In genomic region chr4:94390804-94391410, GRCh38 we compare ENCODE assay signal across 9 cellular contexts. TPM values are rescaled to one million over a fixed set of nuclear protein-coding genes. Genes with fewer than 3 reads are reported as not detected.
A peak's percentile ranks its signal among the peaks of the same experiment; 100 is the strongest.
DNase-seq lines count a peak whose midpoint lies in the region; ATAC-seq and TF ChIP-seq lines count a peak whose summit lies in the region.
"Had no signal": no experiment of that assay in that cellular context is flagged by ENCODE, and none has a peak within 500 bp of the region (broad histone marks: within the 10 kb centered on the region; RNA-seq: fewer than 3 reads in every experiment).

No MANE protein-coding gene starts in this region.

- POLR2A ChIA-PET in RWPE1 (lab: Yijun Ruan, JAX; ENCODE audit: low non-redundant PET): no interaction called here

- DNase-seq in Ammon's horn (ENCODE audit: low spot score): peak; percentile 19
- DNase-seq in RWPE1 (ENCODE audit: low spot score): peak; percentile 30
- no peak for DNase-seq in foreskin keratinocyte
- no peak for DNase-seq in ascending aorta (ENCODE audit: low spot score in 2 of 2)
- no peak for DNase-seq in hypothalamus (lab: John Stamatoyannopoulos, UW)
- no peak for DNase-seq in DMS79 (lab: John Stamatoyannopoulos, UW)
- DNase-seq in activated CD8-positive, alpha-beta memory T cell treated with anti-CD3 and anti-CD28 coated beads, Interleukin-2, amount 50 U/mL, for 4 hours: no peak

- H3K27me3 ChIP-seq in foreskin keratinocyte (peaks cover 6% of the 10 kb centered on the region), ascending aorta (no peaks in the 10 kb centered on the region)

- no peaks in the 10 kb centered on the region for H3K4me1 ChIP-seq in foreskin keratinocyte
- H3K4me1 ChIP-seq in ascending aorta: no peaks in the 10 kb centered on the region

- CTCF ChIA-PET in RWPE1 (lab: Yijun Ruan, JAX): interaction anchor here (0.5 to 0.9 kb wide), 3 partner anchors 47 to 1131 kb away, joined by 3 read pairs; no protein-coding TSS in a partner anchor

- intact Hi-C loops in ascending aorta (cut with DNase I): no loop called here

- H3K27ac ChIP-seq in RWPE1 (no peak overlapping the region), foreskin keratinocyte (no peak overlapping the region), ascending aorta (no peak overlapping the region)

- H3K36me3 ChIP-seq in ascending aorta: no peaks in the 10 kb centered on the region

- TF ChIP-seq CTCF in GM12874 (IDR thresholded peaks at IDR 0.05; ENCODE audit: insufficient read depth, low read depth, low read length) (peak; percentile 29; the same call in 1 of the 2 replicates), RWPE1 (conservative IDR thresholded peaks at IDR 0.05; ENCODE audit: low read depth) (peak; percentile 56), foreskin keratinocyte (conservative IDR thresholded peaks at IDR 0.05) (peak; percentile 65), ascending aorta (IDR thresholded peaks at IDR 0.05) (peak in 1 of 3 experiments; percentile 20)

- no peaks in the 10 kb centered on the region for H3K9me3 ChIP-seq in ascending aorta

- no peak overlapping the region for H3K4me3 ChIP-seq in ascending aorta

- peak; percentile 42 for ATAC-seq in foreskin keratinocyte

RNA-seq across cellular contexts. Expression of gene HPGDS, which starts 48.3 kb away (rescaled TPM):
- total RNA-seq in foreskin keratinocyte: not detected in 2 replicates
- polyA plus RNA-seq in foreskin keratinocyte: not detected in 2 replicates
- total RNA-seq in ascending aorta: not detected
- polyA plus RNA-seq: IgD-negative memory B cell had no signal

Comparison
In these comparisons a context has a peak if more than half of its experiments do, and no peak if none do; other contexts are left out.
1. DNase-seq: peak in Ammon's horn (single experiment) and RWPE1 (single experiment); none in foreskin keratinocyte (0 of 2), ascending aorta (0 of 2), hypothalamus (0 of 51), DMS79 (single experiment) and activated CD8-positive, alpha-beta memory T cell treated with anti-CD3 and anti-CD28 coated beads, Interleukin-2, amount 50 U/mL, for 4 hours (single experiment).